In the genomic region with DNA sequence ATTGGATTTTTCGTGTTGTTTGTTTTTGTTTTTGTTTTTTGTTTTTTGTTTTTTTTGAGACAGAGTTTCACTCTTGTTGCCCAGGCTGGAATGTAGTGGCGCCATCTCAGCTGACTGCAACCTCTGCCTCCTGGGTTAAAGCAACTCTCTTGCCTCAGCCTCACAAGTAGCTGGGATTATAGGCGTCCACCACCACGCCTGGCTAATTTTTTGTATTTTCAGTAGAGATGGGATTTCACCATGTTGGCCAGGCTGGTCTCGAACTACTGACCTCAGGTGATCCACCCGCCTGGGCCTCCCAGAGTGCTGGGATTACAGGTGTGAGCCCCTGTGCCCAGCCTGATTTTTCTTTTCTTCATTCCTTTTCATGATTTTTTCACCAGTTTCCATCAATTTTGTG, we compare ENCODE assay signal across 8 cellular contexts.
DNase-seq lines count a peak whose midpoint lies in the region; ATAC-seq and TF ChIP-seq lines count a peak whose summit lies in the region.
"Not testable (repeated sequence)": the region's sequence is repeated elsewhere in the genome, so short reads cannot be mapped to it uniquely, and the experiment has no call there.

No MANE protein-coding gene starts in this region.

- H3K27ac ChIP-seq in CD4-positive, alpha-beta memory T cell (ENCODE audit: low read depth, low read length): not testable (repeated sequence)
- peak overlapping the region; percentile 100 for H3K27ac ChIP-seq in Panc1 (ENCODE audit: low read length)
- peak overlapping the region; percentile 48 for H3K27ac ChIP-seq in neutrophil
- H3K27ac ChIP-seq in uterus: peak overlapping the region; percentile 9 to 28

- H3K27ac Mint-ChIP-seq in CD4-positive, alpha-beta memory T cell: peak overlapping the region in 6 of 7 donors; percentile 42 to 88 (median 66)
- H3K27ac Mint-ChIP-seq in T-helper 2 cell treated with Interferon-gamma antibody and Interleukin-4, amounts not matched to agents 5 μg/mL and 100 μg/mL, for 36 hours: peak overlapping the region; percentile 37
- peak overlapping the region; percentile 89 for H3K27ac Mint-ChIP-seq in activated T-cell treated with anti-CD3 and anti-CD28 coated beads, Interleukin-2, amount 50 U/mL, for 24 hours
- peak overlapping the region; percentile 89 to 97 for H3K27ac Mint-ChIP-seq in activated naive CD4-positive, alpha-beta T cell treated with anti-CD3 and anti-CD28 coated beads, Interleukin-2, amount 50 U/mL, for 72 hours
- peak overlapping the region; percentile 65 for H3K27ac Mint-ChIP-seq in chondrocyte (ENCODE audit: unreplicated experiment)

- not testable (repeated sequence) for H3K27me3 Mint-ChIP-seq in CD4-positive, alpha-beta memory T cell; T-helper 2 cell treated with Interferon-gamma antibody and Interleukin-4, amounts not matched to agents 5 μg/mL and 100 μg/mL, for 36 hours (ENCODE audit: low read depth); activated T-cell treated with anti-CD3 and anti-CD28 coated beads, Interleukin-2, amount 50 U/mL, for 24 hours; chondrocyte (ENCODE audit: low read depth)

- TF ChIP-seq POLR2A in uterus (IDR thresholded peaks at IDR 0.05): not testable (repeated sequence)

- peaks cover 32 to 48% (median 38%) of the 10 kb centered on the region in 4 donors for H3K4me1 Mint-ChIP-seq in CD4-positive, alpha-beta memory T cell
- peaks cover 49% of the 10 kb centered on the region for H3K4me1 Mint-ChIP-seq in T-helper 2 cell treated with Interferon-gamma antibody and Interleukin-4, amounts not matched to agents 5 μg/mL and 100 μg/mL, for 36 hours (ENCODE audit: low read depth)
- peaks cover 72% of the 10 kb centered on the region for H3K4me1 Mint-ChIP-seq in activated T-cell treated with anti-CD3 and anti-CD28 coated beads, Interleukin-2, amount 50 U/mL, for 24 hours (ENCODE audit: low read depth)
- peaks cover 55% of the 10 kb centered on the region for H3K4me1 Mint-ChIP-seq in chondrocyte (ENCODE audit: low read depth)

- not testable (repeated sequence) for H3K9me3 ChIP-seq in CD4-positive, alpha-beta memory T cell (ENCODE audit: control insufficient read depth in 1 of 2, low read length in 2 of 2); Panc1 (ENCODE audit: control insufficient read depth, insufficient read depth, low read depth, low read length); neutrophil; uterus

- BruUV-seq in Panc1 (replicated peaks; lab: Mats Ljungman, UMichigan): not testable (repeated sequence)

- ATAC-seq in Panc1; activated naive CD4-positive, alpha-beta T cell treated with anti-CD3 and anti-CD28 coated beads, Interleukin-2, amount 50 U/mL, for 72 hours: not testable (repeated sequence)

- not testable (repeated sequence) for H3K27me3 ChIP-seq in CD4-positive, alpha-beta memory T cell (ENCODE audit: insufficient read depth, low read length); Panc1 (ENCODE audit: control insufficient read depth, insufficient read depth, low read length); neutrophil; uterus

- H3K36me3 Mint-ChIP-seq in CD4-positive, alpha-beta memory T cell: peaks cover 29 to 39% of the 10 kb centered on the region in 2 donors
- H3K36me3 Mint-ChIP-seq in T-helper 2 cell treated with Interferon-gamma antibody and Interleukin-4, amounts not matched to agents 5 μg/mL and 100 μg/mL, for 36 hours (ENCODE audit: low read depth): peaks cover 50% of the 10 kb centered on the region
- peaks cover 79% of the 10 kb centered on the region for H3K36me3 Mint-ChIP-seq in activated T-cell treated with anti-CD3 and anti-CD28 coated beads, Interleukin-2, amount 50 U/mL, for 24 hours (ENCODE audit: low read depth)
- H3K36me3 Mint-ChIP-seq in activated naive CD4-positive, alpha-beta T cell treated with anti-CD3 and anti-CD28 coated beads, Interleukin-2, amount 50 U/mL, for 72 hours: peaks cover 30 to 47% of the 10 kb centered on the region in 2 donors
- H3K36me3 Mint-ChIP-seq in chondrocyte (ENCODE audit: low read depth): peaks cover 21% of the 10 kb centered on the region

- POLR2A ChIA-PET in CD4-positive, alpha-beta memory T cell (lab: Charles Lee; ENCODE audit: partially characterized antibody): interaction anchor here (12.2 kb wide), 1 partner anchor 65 kb away, joined by 365 read pairs; no protein-coding TSS in a partner anchor
- POLR2A ChIA-PET in Panc1 (lab: Charles Lee): not testable (repeated sequence)

- not testable (repeated sequence) for TF ChIP-seq CTCF in Panc1 (IDR thresholded peaks at IDR 0.05); chondrocyte (IDR thresholded peaks at IDR 0.05); neutrophil (IDR thresholded peaks at IDR 0.05); uterus (IDR thresholded peaks at IDR 0.05)

- CTCF ChIA-PET in CD4-positive, alpha-beta memory T cell (lab: Charles Lee; ENCODE audit: partially characterized antibody): interaction anchor here (1.8 kb wide), 1 partner anchor 27 kb away, joined by 11 read pairs; no protein-coding TSS in a partner anchor
- CTCF ChIA-PET in Panc1 (lab: Charles Lee): not testable (repeated sequence)

- intact Hi-C loops in CD4-positive, alpha-beta memory T cell (cut with micrococcal nuclease); uterus (cut with DNase I; ENCODE audit: low total_unique reads): not testable (repeated sequence)
- intact Hi-C loops in Panc1 (cut with micrococcal nuclease; ENCODE audit: unreplicated experiment): loop anchor here (2.0 kb wide), 1 partner anchor 24 kb away; no protein-coding TSS in a partner anchor

- not testable (repeated sequence) for H3K4me3 Mint-ChIP-seq in CD4-positive, alpha-beta memory T cell; activated T-cell treated with anti-CD3 and anti-CD28 coated beads, Interleukin-2, amount 50 U/mL, for 24 hours; chondrocyte (ENCODE audit: unreplicated experiment)
- peak overlapping the region; percentile 33 for H3K4me3 Mint-ChIP-seq in T-helper 2 cell treated with Interferon-gamma antibody and Interleukin-4, amounts not matched to agents 5 μg/mL and 100 μg/mL, for 36 hours

- not testable (repeated sequence) for H3K4me3 ChIP-seq in CD4-positive, alpha-beta memory T cell (ENCODE audit: low read length in 2 of 2); Panc1 (ENCODE audit: low read depth in 2 of 2, low read length in 2 of 2); neutrophil (ENCODE audit: low read depth in 1 of 2, low read length in 1 of 2); uterus

- peaks cover 48% of the 10 kb centered on the region for H3K4me1 ChIP-seq in CD4-positive, alpha-beta memory T cell (ENCODE audit: insufficient read depth, low read length)
- H3K4me1 ChIP-seq in Panc1 (ENCODE audit: control insufficient read depth, insufficient read depth, low read length) (peaks cover 57% of the 10 kb centered on the region), neutrophil (ENCODE audit: control insufficient read depth in 1 of 2, insufficient read depth in 1 of 2, low read depth in 1 of 2, low read length in 1 of 2) (peaks cover 19 to 24% of the 10 kb centered on the region in 2 experiments)
- H3K4me1 ChIP-seq in uterus: not testable (repeated sequence)

- not testable (repeated sequence) for DNase-seq in CD4-positive, alpha-beta memory T cell; Panc1 (ENCODE audit: low read depth, low spot score); T-helper 2 cell treated with Interferon-gamma antibody and Interleukin-4, amounts not matched to agents 5 μg/mL and 100 μg/mL, for 36 hours (ENCODE audit: low spot score); activated T-cell treated with anti-CD3 and anti-CD28 coated beads, Interleukin-2, amount 50 U/mL, for 24 hours; activated naive CD4-positive, alpha-beta T cell treated with anti-CD3 and anti-CD28 coated beads, Interleukin-2, amount 50 U/mL, for 72 hours (ENCODE audit: low spot score in 2 of 2); chondrocyte (ENCODE audit: low spot score); uterus

- in situ Hi-C loops in Panc1 (cut with HindIII; ENCODE audit: low pct_unique_long_range_greater_than_20kb, low sequenced_read_pairs): not testable (repeated sequence)

- H3K36me3 ChIP-seq in CD4-positive, alpha-beta memory T cell (ENCODE audit: insufficient read depth, low read length); uterus: not testable (repeated sequence)
- peaks cover 24% of the 10 kb centered on the region for H3K36me3 ChIP-seq in Panc1 (ENCODE audit: control insufficient read depth, insufficient read depth, low read length)
- peaks cover 74% of the 10 kb centered on the region for H3K36me3 ChIP-seq in neutrophil

- not testable (repeated sequence) for H3K9me3 Mint-ChIP-seq in CD4-positive, alpha-beta memory T cell; T-helper 2 cell treated with Interferon-gamma antibody and Interleukin-4, amounts not matched to agents 5 μg/mL and 100 μg/mL, for 36 hours; activated T-cell treated with anti-CD3 and anti-CD28 coated beads, Interleukin-2, amount 50 U/mL, for 24 hours; activated naive CD4-positive, alpha-beta T cell treated with anti-CD3 and anti-CD28 coated beads, Interleukin-2, amount 50 U/mL, for 72 hours; chondrocyte (ENCODE audit: low read depth)

Comparison
In these comparisons a context has a peak if more than half of its experiments do, and no peak if none do; other contexts are left out.
1. H3K27ac Mint-ChIP-seq: peak in every context shown above with its lines; median percentile 93 in activated naive CD4-positive, alpha-beta T cell treated with anti-CD3 and anti-CD28 coated beads, Interleukin-2, amount 50 U/mL, for 72 hours; 89 in activated T-cell treated with anti-CD3 and anti-CD28 coated beads, Interleukin-2, amount 50 U/mL, for 24 hours; 66 in CD4-positive, alpha-beta memory T cell; 65 in chondrocyte; 37 in T-helper 2 cell treated with Interferon-gamma antibody and Interleukin-4, amounts not matched to agents 5 μg/mL and 100 μg/mL, for 36 hours.